Comparison of ENCODE assay signal across 8 cellular contexts in genomic region chr12:89525824-89526770, GRCh38. TPM values are rescaled to one million over a fixed set of nuclear protein-coding genes. Genes with fewer than 3 reads are reported as not detected.
DNase-seq lines count a peak whose midpoint lies in the region; ATAC-seq and TF ChIP-seq lines count a peak whose summit lies in the region.

Gene POC1B (minus strand): TSS chr12:89526047. CDS start chr12:89525895, 152 bp downstream.

- DNase-seq in NCI-H1436 treated with DMSO at 0.1 percent for 48 hours (lab: John Stamatoyannopoulos, UW) (peak; percentile 43), T-cell (peak; percentile 18 to 68 (median 39)), heart left ventricle (peak; percentile 83 to 91 (median 86)), tibial nerve (ENCODE audit: low spot score in 2 of 2) (peak; percentile 46 to 65)

- H3K4me1 ChIP-seq in heart left ventricle (peaks cover 6 to 46% (median 35%) of the 10 kb centered on the region in 12 donors), parathyroid adenoma (peaks cover 7% of the 10 kb centered on the region), tibial nerve (peaks cover 0 to 49% (median 22%) of the 10 kb centered on the region in 4 donors)

- H3K36me3 ChIP-seq in heart left ventricle (peaks cover 0 to 3% (median 0%) of the 10 kb centered on the region in 9 donors), parathyroid adenoma (ENCODE audit: control insufficient read depth, insufficient read depth, low read length) (no peaks in the 10 kb centered on the region), tibial nerve (no peaks in the 10 kb centered on the region)

- H3K9me3 ChIP-seq in heart left ventricle (no peaks in the 10 kb centered on the region), parathyroid adenoma (ENCODE audit: control insufficient read depth, low read length) (no peaks in the 10 kb centered on the region), tibial nerve (no peaks in the 10 kb centered on the region)

- no peaks in the 10 kb centered on the region for H3K9me3 Mint-ChIP-seq in T-cell

- TF ChIP-seq POLR2A in GM15510 (IDR thresholded peaks at IDR 0.05; ENCODE audit: borderline replicate concordance, extremely low read depth, insufficient read length) (peak; percentile 36), heart left ventricle (IDR thresholded peaks at IDR 0.05) (no peak), tibial nerve (IDR thresholded peaks at IDR 0.05) (peak in 1 of 2 donors; percentile 57)

- H3K4me2 ChIP-seq in parathyroid adenoma (ENCODE audit: low read length), result peak within 1 kb of the TSS; percentile 94

- peak within 1 kb of the TSS; percentile 90 to 95 (median 95) for H3K4me3 Mint-ChIP-seq in T-cell

- peaks cover 24% of the 10 kb centered on the region for H3K36me3 Mint-ChIP-seq in T-cell

- H3K27me3 ChIP-seq in heart left ventricle, result no peaks in the 10 kb centered on the region
- H3K27me3 ChIP-seq in parathyroid adenoma (ENCODE audit: control insufficient read depth, insufficient read depth, low read length), result no peaks in the 10 kb centered on the region
- H3K27me3 ChIP-seq in tibial nerve, result no peaks in the 10 kb centered on the region

- H3K27me3 Mint-ChIP-seq in T-cell, result no peaks in the 10 kb centered on the region

- peak within 1 kb of the TSS; percentile 64 for H3K9ac ChIP-seq in parathyroid adenoma

- 1 to 2% (median 1%) methylated on average over 31 to 39 of the region's 39 CpGs for WGBS in adipose tissue, 3 donors
- WGBS in heart left ventricle, 4 donors, result 1 to 7% (median 2%) methylated on average over 11 to 39 of the region's 39 CpGs
- 1% methylated on average over 33 to 37 of the region's 39 CpGs for WGBS in tibial nerve, 2 donors

- peak; percentile 45 to 80 for TF ChIP-seq EP300 in tibial nerve (IDR thresholded peaks at IDR 0.05)

- H3K79me2 ChIP-seq in parathyroid adenoma, result peaks cover 29% of the 10 kb centered on the region

- peak within 1 kb of the TSS; percentile 89 to 90 for H3K27ac Mint-ChIP-seq in T-cell

- H3K27ac ChIP-seq in adipose tissue (ENCODE audit: low read depth, low read length), result peak within 1 kb of the TSS; percentile 68
- peak within 1 kb of the TSS; percentile 74 to 95 (median 90) for H3K27ac ChIP-seq in heart left ventricle
- peak within 1 kb of the TSS; percentile 87 for H3K27ac ChIP-seq in parathyroid adenoma
- H3K27ac ChIP-seq in tibial nerve, result peak within 1 kb of the TSS; percentile 71 to 95 (median 92)

- peak within 1 kb of the TSS; percentile 97 for H2AFZ ChIP-seq in parathyroid adenoma

- H3K4me1 Mint-ChIP-seq in T-cell, result peaks cover 41 to 55% (median 52%) of the 10 kb centered on the region in 3 donors

- ATAC-seq in HG02870 (IDR thresholded peaks at IDR 0.05; ENCODE audit: unreplicated experiment) (peak; percentile 66), T-cell (replicated peaks in 1 of 4) (peak; percentile 50 to 62 (median 60)), heart left ventricle (peak; percentile 91 to 93 (median 92))

- H3K4me3 ChIP-seq in heart left ventricle (peak within 1 kb of the TSS; percentile 68 to 97 (median 92)), parathyroid adenoma (ENCODE audit: low read depth, low read length) (peak within 1 kb of the TSS; percentile 78), tibial nerve (peak within 1 kb of the TSS; percentile 79 to 98 (median 88))

- POLR2A ChIA-PET in T-cell (lab: Charles Lee), result interaction anchor here (0.5 to 0.7 kb wide), 2 partner anchors 154 to 647 kb away, joined by 3 read pairs; no protein-coding TSS in a partner anchor

- intact Hi-C loops in heart left ventricle (cut with DNase I), result loop anchor here (2.0 to 10.0 kb wide), 11 partner anchors 39 to 509 kb away; partner anchors contain the start of gene DUSP6 (in 4 of the 10)

- CTCF ChIA-PET in T-cell (lab: Charles Lee), result interaction anchor here (0.7 to 6.5 kb wide), 7 partner anchors 13 to 539 kb away, joined by 3 to 41 read pairs (median 3); no protein-coding TSS in a partner anchor

- TF ChIP-seq CTCF in heart left ventricle (IDR thresholded peaks at IDR 0.05) (no peak), parathyroid adenoma (IDR thresholded peaks at IDR 0.05) (no peak), tibial nerve (IDR thresholded peaks at IDR 0.05) (peak in 2 of 5 experiments; percentile 32 to 60)

RNA-seq across cellular contexts. Expression of gene POC1B, which starts in this region (rescaled TPM):
- 10 to 100 TPM; 17.2 to 25.5 (median 18.9) TPM for total RNA-seq in T-cell
- polyA plus RNA-seq in adipose tissue, result 1 to 10 TPM; 3.6 to 8.1 (median 6.1) TPM
- total RNA-seq in heart left ventricle, result 10 to 100 TPM in 1 of 9 donors, 1 to 10 TPM in 8; 6.8 to 12.4 (median 8.7) TPM
- polyA plus RNA-seq in heart left ventricle, result 1 to 10 TPM; 3.3 to 6.7 TPM
- 10 to 100 TPM; 22.7 to 38.7 (median 25.1) TPM for total RNA-seq in tibial nerve

Comparison
In these comparisons a context has a peak if more than half of its experiments do, and no peak if none do; other contexts are left out.
1. Peak in every context shown above with its lines: DNase-seq, ATAC-seq, H3K4me3 ChIP-seq and H3K27ac ChIP-seq.